1 cellular context compared by ENCODE assay signal in the genomic region with DNA sequence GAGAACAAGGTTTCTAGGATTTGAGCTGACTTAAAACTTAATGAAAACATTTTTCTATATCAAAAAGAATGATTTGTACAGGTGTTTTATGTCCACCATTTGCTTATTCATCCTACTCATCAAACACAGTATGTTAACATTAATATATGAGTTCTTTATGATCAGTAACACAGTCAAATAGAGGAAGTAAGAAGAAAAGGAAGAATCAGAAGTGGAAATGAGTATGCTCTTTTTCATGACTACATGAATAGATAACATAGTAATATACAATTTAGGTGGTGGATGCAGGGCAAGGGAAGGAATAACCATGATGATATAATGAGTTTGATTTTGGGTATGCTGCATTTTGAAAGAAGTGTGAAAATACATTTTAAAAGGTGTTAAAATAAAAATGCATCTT.
TF ChIP-seq lines count a peak whose summit lies in the region.

No MANE protein-coding gene starts in this region.

TF ChIP-seq in WTC11, 78 proteins besides CTCF, POLR2A, EP300 and RAD21 (continued from another document):
- TF ChIP-seq, protein P1, sequence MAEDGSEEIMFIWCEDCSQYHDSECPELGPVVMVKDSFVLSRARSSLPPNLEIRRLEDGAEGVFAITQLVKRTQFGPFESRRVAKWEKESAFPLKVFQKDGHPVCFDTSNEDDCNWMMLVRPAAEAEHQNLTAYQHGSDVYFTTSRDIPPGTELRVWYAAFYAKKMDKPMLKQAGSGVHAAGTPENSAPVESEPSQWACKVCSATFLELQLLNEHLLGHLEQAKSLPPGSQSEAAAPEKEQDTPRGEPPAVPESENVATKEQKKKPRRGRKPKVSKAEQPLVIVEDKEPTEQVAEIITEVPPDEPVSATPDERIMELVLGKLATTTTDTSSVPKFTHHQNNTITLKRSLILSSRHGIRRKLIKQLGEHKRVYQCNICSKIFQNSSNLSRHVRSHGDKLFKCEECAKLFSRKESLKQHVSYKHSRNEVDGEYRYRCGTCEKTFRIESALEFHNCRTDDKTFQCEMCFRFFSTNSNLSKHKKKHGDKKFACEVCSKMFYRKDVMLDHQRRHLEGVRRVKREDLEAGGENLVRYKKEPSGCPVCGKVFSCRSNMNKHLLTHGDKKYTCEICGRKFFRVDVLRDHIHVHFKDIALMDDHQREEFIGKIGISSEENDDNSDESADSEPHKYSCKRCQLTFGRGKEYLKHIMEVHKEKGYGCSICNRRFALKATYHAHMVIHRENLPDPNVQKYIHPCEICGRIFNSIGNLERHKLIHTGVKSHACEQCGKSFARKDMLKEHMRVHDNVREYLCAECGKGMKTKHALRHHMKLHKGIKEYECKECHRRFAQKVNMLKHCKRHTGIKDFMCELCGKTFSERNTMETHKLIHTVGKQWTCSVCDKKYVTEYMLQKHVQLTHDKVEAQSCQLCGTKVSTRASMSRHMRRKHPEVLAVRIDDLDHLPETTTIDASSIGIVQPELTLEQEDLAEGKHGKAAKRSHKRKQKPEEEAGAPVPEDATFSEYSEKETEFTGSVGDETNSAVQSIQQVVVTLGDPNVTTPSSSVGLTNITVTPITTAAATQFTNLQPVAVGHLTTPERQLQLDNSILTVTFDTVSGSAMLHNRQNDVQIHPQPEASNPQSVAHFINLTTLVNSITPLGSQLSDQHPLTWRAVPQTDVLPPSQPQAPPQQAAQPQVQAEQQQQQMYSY (CRISPR knock-in tag; IDR thresholded peaks at IDR 0.05) = no peak
- TF ChIP-seq MYBL2 (CRISPR knock-in tag; IDR thresholded peaks at IDR 0.05) = no peak
- TF ChIP-seq ZBTB21 (CRISPR knock-in tag; IDR thresholded peaks at IDR 0.05; ENCODE audit: borderline replicate concordance) = no peak
- TF ChIP-seq NR2C2 (CRISPR knock-in tag; IDR thresholded peaks at IDR 0.05) = no peak
- TF ChIP-seq, protein P2, sequence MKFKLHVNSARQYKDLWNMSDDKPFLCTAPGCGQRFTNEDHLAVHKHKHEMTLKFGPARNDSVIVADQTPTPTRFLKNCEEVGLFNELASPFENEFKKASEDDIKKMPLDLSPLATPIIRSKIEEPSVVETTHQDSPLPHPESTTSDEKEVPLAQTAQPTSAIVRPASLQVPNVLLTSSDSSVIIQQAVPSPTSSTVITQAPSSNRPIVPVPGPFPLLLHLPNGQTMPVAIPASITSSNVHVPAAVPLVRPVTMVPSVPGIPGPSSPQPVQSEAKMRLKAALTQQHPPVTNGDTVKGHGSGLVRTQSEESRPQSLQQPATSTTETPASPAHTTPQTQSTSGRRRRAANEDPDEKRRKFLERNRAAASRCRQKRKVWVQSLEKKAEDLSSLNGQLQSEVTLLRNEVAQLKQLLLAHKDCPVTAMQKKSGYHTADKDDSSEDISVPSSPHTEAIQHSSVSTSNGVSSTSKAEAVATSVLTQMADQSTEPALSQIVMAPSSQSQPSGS (CRISPR knock-in tag; IDR thresholded peaks at IDR 0.05; ENCODE audit: borderline replicate concordance, low read depth) = no peak
- TF ChIP-seq ZNF138 (CRISPR knock-in tag; conservative IDR thresholded peaks at IDR 0.05) = no peak
